Comparison of ENCODE assay signal across 19 cellular contexts in genomic region chr5:93593476-93594060, GRCh38. TPM values are rescaled to one million over a fixed set of nuclear protein-coding genes. Genes with fewer than 3 reads are reported as not detected.
A peak's percentile ranks its signal among the peaks of the same experiment; 100 is the strongest.
DNase-seq lines count a peak whose midpoint lies in the region; ATAC-seq and TF ChIP-seq lines count a peak whose summit lies in the region.
"Had no signal": no experiment of that assay in that cellular context is flagged by ENCODE, and none has a peak within 500 bp of the region (broad histone marks: within the 10 kb centered on the region; RNA-seq: fewer than 3 reads in every experiment).

No MANE protein-coding gene starts in this region.

- H3K4me2 ChIP-seq in IMR-90 (ENCODE audit: low read depth, low read length), result peak overlapping the region; percentile 82

- CTCF ChIA-PET in IMR-90 (lab: Yijun Ruan, JAX), result interaction anchor here (0.6 kb wide), 1 partner anchor 237 kb away, joined by 4 read pairs; no protein-coding TSS in a partner anchor
- CTCF ChIA-PET in activated CD8-positive, alpha-beta T cell treated with anti-CD3 and anti-CD28 coated beads, Interleukin-2, amount 10 ng/mL, durations not matched to agents 7 days and 5 days (lab: Charles Lee), result no interaction called here

- H2AFZ ChIP-seq in IMR-90 (replicated peaks; ENCODE audit: low read length, poor library complexity), result peak overlapping the region; percentile 75

- no TSS peak for BruUV-seq in IMR-90 (replicated peaks; lab: Mats Ljungman, UMichigan)

- H3K18ac ChIP-seq in IMR-90 (ENCODE audit: low read depth, low read length), result peak overlapping the region; percentile 6; the same call in 1 of the 2 replicates

- H3K27me3 Mint-ChIP-seq in brain, result peaks cover 10% of the 10 kb centered on the region
- peaks cover 28 to 73% of the 10 kb centered on the region in 2 donors for H3K27me3 Mint-ChIP-seq in stimulated activated naive B cell treated with anti-CD40 and anti-IgM and Interleukin-4, amounts not matched to agents 10 μg/mL and 1 μg/mL and 100 μg/mL, for 72 hours
- H3K27me3 Mint-ChIP-seq in activated CD8-positive, alpha-beta T cell treated with anti-CD3 and anti-CD28 coated beads, Interleukin-2, amount 10 ng/mL, durations not matched to agents 7 days and 5 days (ENCODE audit: low read depth), result peaks cover 80% of the 10 kb centered on the region

- in situ Hi-C loops in IMR-90 (cut with MboI; ENCODE audit: low sequenced_read_pairs), result loop anchor here (25.0 kb wide), 2 partner anchors 681 to 1281 kb away; no protein-coding TSS in a partner anchor

- H3K4me1 ChIP-seq in IMR-90 (ENCODE audit: control insufficient read depth, insufficient read depth, low read length), result peaks cover 30% of the 10 kb centered on the region
- H3K4me1 ChIP-seq: BE2C, SJCRH30 had no signal

- peak overlapping the region in 4 of 5 experiments; percentile 97 to 100 (median 100) for H3K27ac Mint-ChIP-seq in brain
- H3K27ac Mint-ChIP-seq in stimulated activated naive B cell treated with anti-CD40 and anti-IgM and Interleukin-4, amounts not matched to agents 10 μg/mL and 1 μg/mL and 100 μg/mL, for 72 hours, result peak overlapping the region; percentile 10
- no peak overlapping the region for H3K27ac Mint-ChIP-seq in activated CD8-positive, alpha-beta T cell treated with anti-CD3 and anti-CD28 coated beads, Interleukin-2, amount 10 ng/mL, durations not matched to agents 7 days and 5 days
- H3K27ac Mint-ChIP-seq: activated T-helper 2 cell treated with anti-CD3 and anti-CD28 coated beads, Interferon-gamma antibody, Interleukin-2, Interleukin-4, amounts not matched to agents 10 μg/mL and 5 μg/mL and 100 μg/mL, durations not matched to agents 14 hours and 24 hours and 36 hours had no signal

- H3K9ac ChIP-seq in IMR-90 (ENCODE audit: low read depth, low read length), result peak overlapping the region; percentile 60

- no peak for TF ChIP-seq CTCF in IMR-90 (conservative IDR thresholded peaks at IDR 0.05; ENCODE audit: low read depth, low read length)
- TF ChIP-seq CTCF in brain (conservative IDR thresholded peaks at IDR 0.05), result no peak

- TF ChIP-seq RAD21 in IMR-90 (IDR thresholded peaks at IDR 0.05; ENCODE audit: low read length), result no peak

- H3K4ac ChIP-seq in IMR-90 (ENCODE audit: low read depth, low read length), result peak overlapping the region; percentile 12

- peak overlapping the region; percentile 16 for H4K5ac ChIP-seq in IMR-90 (ENCODE audit: low read depth, low read length)

- no peak overlapping the region for H2AK9ac ChIP-seq in IMR-90 (replicated peaks; ENCODE audit: low read depth, low read length, poor library complexity)

- H2BK5ac ChIP-seq in IMR-90 (ENCODE audit: low read depth, low read length, poor library complexity, severe bottlenecking), result peak overlapping the region; percentile 7

- peak overlapping the region; percentile 20; the same call in 1 of the 2 replicates for H4K91ac ChIP-seq in IMR-90 (ENCODE audit: insufficient read depth, low read depth, low read length)

- intact Hi-C loops in IMR-90 (cut with micrococcal nuclease), result loop anchor here (5.0 kb wide), 1 partner anchor 1951 kb away; no protein-coding TSS in a partner anchor

- no peak overlapping the region for H2BK20ac ChIP-seq in IMR-90 (ENCODE audit: low read depth, low read length)

- H3K4me3 Mint-ChIP-seq in brain, result peak overlapping the region; percentile 81 to 97 (median 93)
- H3K4me3 Mint-ChIP-seq in stimulated activated naive B cell treated with anti-CD40 and anti-IgM and Interleukin-4, amounts not matched to agents 10 μg/mL and 1 μg/mL and 100 μg/mL, for 72 hours, result peak overlapping the region in 1 of 2 donors; percentile 23
- no peak overlapping the region for H3K4me3 Mint-ChIP-seq in activated CD8-positive, alpha-beta T cell treated with anti-CD3 and anti-CD28 coated beads, Interleukin-2, amount 10 ng/mL, durations not matched to agents 7 days and 5 days
- H3K4me3 Mint-ChIP-seq: T-helper 17 cell had no signal

- dilution Hi-C loops in IMR-90 (cut with HindIII; ENCODE audit: low sequenced_read_pairs, unreplicated experiment), result no loop called here

- peaks cover 69% of the 10 kb centered on the region for H3K36me3 Mint-ChIP-seq in brain
- peaks cover 7 to 8% of the 10 kb centered on the region in 2 donors for H3K36me3 Mint-ChIP-seq in stimulated activated naive B cell treated with anti-CD40 and anti-IgM and Interleukin-4, amounts not matched to agents 10 μg/mL and 1 μg/mL and 100 μg/mL, for 72 hours
- H3K36me3 Mint-ChIP-seq in activated CD8-positive, alpha-beta T cell treated with anti-CD3 and anti-CD28 coated beads, Interleukin-2, amount 10 ng/mL, durations not matched to agents 7 days and 5 days (ENCODE audit: low read depth), result peaks cover 18% of the 10 kb centered on the region

- no peak overlapping the region for H3K56ac ChIP-seq in IMR-90 (ENCODE audit: extremely low read depth, insufficient read depth, low read length)

- H4K20me1 ChIP-seq in IMR-90 (ENCODE audit: insufficient read depth, low read length), result peaks cover 11% of the 10 kb centered on the region

- H2BK15ac ChIP-seq in IMR-90 (ENCODE audit: low read depth, low read length), result no peak overlapping the region

- peak overlapping the region; percentile 19 for H3K27ac ChIP-seq in IMR-90 (ENCODE audit: insufficient read depth, low read length)
- H3K27ac ChIP-seq: left ventricle myocardium inferior, SJCRH30 had no signal

- POLR2A ChIA-PET in IMR-90 (lab: Charles Lee; ENCODE audit: unreplicated experiment), result no interaction called here
- POLR2A ChIA-PET in activated CD8-positive, alpha-beta T cell treated with anti-CD3 and anti-CD28 coated beads, Interleukin-2, amount 10 ng/mL, durations not matched to agents 7 days and 5 days (lab: Charles Lee), result no interaction called here

- H3K27me3 ChIP-seq in IMR-90 (ENCODE audit: control insufficient read depth, insufficient read depth, low read length), result no peaks in the 10 kb centered on the region
- H3K27me3 ChIP-seq: BE2C, SJCRH30 had no signal

- H3K79me1 ChIP-seq in IMR-90 (ENCODE audit: low read depth in 1 of 2, low read length in 2 of 2), result peaks cover 5 to 33% of the 10 kb centered on the region in 2 experiments; a peak in 2 of 4 replicates

- TF ChIP-seq POLR2A in IMR-90 (IDR thresholded peaks at IDR 0.05; ENCODE audit: low read depth, low read length), result no peak

- ATAC-seq in IMR-90 (ENCODE audit: low read depth), result no peak
- no peak for ATAC-seq in stimulated activated naive B cell treated with anti-CD40 and anti-IgM and Interleukin-4, amounts not matched to agents 10 μg/mL and 1 μg/mL and 100 μg/mL, for 72 hours (replicated peaks)
- no peak for ATAC-seq in HG02763 (IDR thresholded peaks at IDR 0.05; ENCODE audit: unreplicated experiment)
- ATAC-seq in activated CD8-positive, alpha-beta T cell treated with anti-CD3 and anti-CD28 coated beads, Interleukin-2, amount 10 ng/mL, durations not matched to agents 7 days and 5 days, result no peak
- ATAC-seq: T-helper 17 cell had no signal

- peaks cover 50% of the 10 kb centered on the region for H3K36me3 ChIP-seq in IMR-90 (ENCODE audit: control insufficient read depth, insufficient read depth, low read length)
- H3K36me3 ChIP-seq: left ventricle myocardium inferior had no signal

- H3K23ac ChIP-seq in IMR-90 (ENCODE audit: low read depth, low read length), result peak overlapping the region; percentile 10; the same call in 1 of the 2 replicates

- 36% methylated on average over 15 of the region's 28 CpGs; no CpG with 5 or more reads in 1 of the 2 experiments for WGBS in IMR-90 (ENCODE audit: extremely low coverage in 2 of 2, insufficient read length in 1 of 2), 2 experiments

- H3K14ac ChIP-seq in IMR-90 (replicated peaks; ENCODE audit: low read depth, low read length), result peak overlapping the region; percentile 2

- H3K9me3 Mint-ChIP-seq in brain, result peaks cover 0 to 2% (median 0%) of the 10 kb centered on the region in 5 experiments
- peaks cover 7 to 15% of the 10 kb centered on the region in 2 donors for H3K9me3 Mint-ChIP-seq in stimulated activated naive B cell treated with anti-CD40 and anti-IgM and Interleukin-4, amounts not matched to agents 10 μg/mL and 1 μg/mL and 100 μg/mL, for 72 hours
- peaks cover 5% of the 10 kb centered on the region for H3K9me3 Mint-ChIP-seq in activated CD8-positive, alpha-beta T cell treated with anti-CD3 and anti-CD28 coated beads, Interleukin-2, amount 10 ng/mL, durations not matched to agents 7 days and 5 days (ENCODE audit: insufficient read depth)

- H3K9me1 ChIP-seq in IMR-90 (ENCODE audit: insufficient read depth, low read length), result peaks cover 11% of the 10 kb centered on the region; the same call in 1 of the 2 replicates

- H4K8ac ChIP-seq in IMR-90 (ENCODE audit: low read depth in 2 of 2, low read length in 2 of 2), result peak overlapping the region; percentile 30 to 73

- no peak for DNase-seq in IMR-90
- DNase-seq in kidney glomerular epithelial cell (lab: John Stamatoyannopoulos, UW), result peak; percentile 21
- DNase-seq in stimulated activated naive B cell treated with anti-CD40 and anti-IgM and Interleukin-4, amounts not matched to agents 10 μg/mL and 1 μg/mL and 100 μg/mL, for 72 hours, result no peak
- DNase-seq in activated CD8-positive, alpha-beta T cell treated with anti-CD3 and anti-CD28 coated beads, Interleukin-2, amount 10 ng/mL, durations not matched to agents 7 days and 5 days, result no peak
- no peak for DNase-seq in DMS53 (lab: John Stamatoyannopoulos, UW)
- DNase-seq: BE2C; foreskin melanocyte; HCEC 1CT; left ventricle myocardium inferior; NCI-H1105; NCI-H524 treated with DMSO at 0.1 percent for 48 hours; occipital lobe; SJCRH30; stimulated activated CD4-positive, alpha-beta T cell treated with anti-CD3 and anti-CD28 coated beads, Interleukin-2, amount 100 ng/mL, for 24 hours; T-helper 17 cell had no signal

- H2AK5ac ChIP-seq in IMR-90 (ENCODE audit: low read depth, low read length), result peak overlapping the region; percentile 20; the same call in 1 of the 2 replicates

- no peaks in the 10 kb centered on the region for H3K9me3 ChIP-seq in IMR-90 (ENCODE audit: control insufficient read depth, insufficient read depth, low read length)
- H3K9me3 ChIP-seq: BE2C, SJCRH30 had no signal

- H3K4me1 Mint-ChIP-seq in brain, result peaks cover 79% of the 10 kb centered on the region
- H3K4me1 Mint-ChIP-seq in stimulated activated naive B cell treated with anti-CD40 and anti-IgM and Interleukin-4, amounts not matched to agents 10 μg/mL and 1 μg/mL and 100 μg/mL, for 72 hours, result peaks cover 5 to 22% of the 10 kb centered on the region in 2 donors
- H3K4me1 Mint-ChIP-seq in activated CD8-positive, alpha-beta T cell treated with anti-CD3 and anti-CD28 coated beads, Interleukin-2, amount 10 ng/mL, durations not matched to agents 7 days and 5 days (ENCODE audit: low read depth), result peaks cover 6% of the 10 kb centered on the region
- H3K4me1 Mint-ChIP-seq: T-helper 17 cell had no signal

- H3K4me3 ChIP-seq in IMR-90 (ENCODE audit: insufficient read depth, low read depth, low read length), result peak overlapping the region; percentile 1; the same call in 1 of the 2 replicates
- H3K4me3 ChIP-seq: left ventricle myocardium inferior, SJCRH30 had no signal

- 0 out of 2 replicates have a peak overlapping the region, but pooled peaks have one; percentile 8 for H2BK120ac ChIP-seq in IMR-90 (ENCODE audit: low read depth, low read length)

RNA-seq across cellular contexts. Expression of gene NR2F1, which starts 10.5 kb away (rescaled TPM):
- 18.1 and 19.0 TPM in 2 replicates for total RNA-seq in IMR-90 (2012; rRNA removed)
- polyA plus RNA-seq in IMR-90 (2012; rRNA removed), result 160 and 175 TPM in 2 replicates
- 80.6 and 211 TPM in 2 replicates for polyA plus RNA-seq in IMR-90 (2012; cell fraction: cytosol; rRNA removed)
- 153 and 546 TPM in 2 replicates for polyA plus RNA-seq in IMR-90 (2012; cell fraction: nucleus; rRNA removed; ENCODE audit: low replicate concordance)
- 356 TPM for polyA plus RNA-seq in brain (ENCODE audit: insufficient read depth, low read depth, low replicate concordance)
- not detected for total RNA-seq in activated CD8-positive, alpha-beta T cell treated with anti-CD3 and anti-CD28 coated beads, Interleukin-2, amount 10 ng/mL, durations not matched to agents 7 days and 5 days
- total RNA-seq: activated CD8-positive, alpha-beta memory T cell treated with anti-CD3 and anti-CD28 coated beads for 36 hours; activated T-helper 2 cell treated with anti-CD3 and anti-CD28 coated beads, Interferon-gamma antibody, Interleukin-2, Interleukin-4, amounts not matched to agents 10 μg/mL and 5 μg/mL and 100 μg/mL, durations not matched to agents 14 hours and 24 hours and 36 hours; T-helper 17 cell had no signal

RNA-seq across cellular contexts. Expression of gene NR2F1-AS1, which starts 12.5 kb away (rescaled TPM):
- total RNA-seq in IMR-90 (2012; rRNA removed), result 12.5 and 17.8 TPM in 2 replicates
- polyA plus RNA-seq in IMR-90 (2012; rRNA removed) (12.1 and 12.8 TPM in 2 replicates), brain (ENCODE audit: insufficient read depth, low read depth, low replicate concordance) (35.2 TPM)
- 3.6 and 4.5 TPM in 2 replicates for polyA plus RNA-seq in IMR-90 (2012; cell fraction: cytosol; rRNA removed)
- polyA plus RNA-seq in IMR-90 (2012; cell fraction: nucleus; rRNA removed; ENCODE audit: low replicate concordance), result 7.6 and 30.6 TPM in 2 replicates
- not detected for total RNA-seq in activated CD8-positive, alpha-beta T cell treated with anti-CD3 and anti-CD28 coated beads, Interleukin-2, amount 10 ng/mL, durations not matched to agents 7 days and 5 days
- total RNA-seq: activated CD8-positive, alpha-beta memory T cell treated with anti-CD3 and anti-CD28 coated beads for 36 hours; activated T-helper 2 cell treated with anti-CD3 and anti-CD28 coated beads, Interferon-gamma antibody, Interleukin-2, Interleukin-4, amounts not matched to agents 10 μg/mL and 5 μg/mL and 100 μg/mL, durations not matched to agents 14 hours and 24 hours and 36 hours; T-helper 17 cell had no signal

Comparison
In these comparisons a context has a peak if more than half of its experiments do, and no peak if none do; other contexts are left out.
1. RNA of gene NR2F1, which starts 10.5 kb away (total RNA-seq): 18.1 to 19.0 TPM in IMR-90; not detected in activated CD8-positive, alpha-beta T cell treated with anti-CD3 and anti-CD28 coated beads, Interleukin-2, amount 10 ng/mL, durations not matched to agents 7 days and 5 days; every median in the first group is over 10 times any median in the second.
2. RNA of gene NR2F1-AS1, which starts 12.5 kb away (total RNA-seq): 12.5 to 17.8 TPM in IMR-90; not detected in activated CD8-positive, alpha-beta T cell treated with anti-CD3 and anti-CD28 coated beads, Interleukin-2, amount 10 ng/mL, durations not matched to agents 7 days and 5 days; every median in the first group is over 10 times any median in the second.